19 cellular contexts compared by ENCODE assay signal in the genomic region with DNA sequence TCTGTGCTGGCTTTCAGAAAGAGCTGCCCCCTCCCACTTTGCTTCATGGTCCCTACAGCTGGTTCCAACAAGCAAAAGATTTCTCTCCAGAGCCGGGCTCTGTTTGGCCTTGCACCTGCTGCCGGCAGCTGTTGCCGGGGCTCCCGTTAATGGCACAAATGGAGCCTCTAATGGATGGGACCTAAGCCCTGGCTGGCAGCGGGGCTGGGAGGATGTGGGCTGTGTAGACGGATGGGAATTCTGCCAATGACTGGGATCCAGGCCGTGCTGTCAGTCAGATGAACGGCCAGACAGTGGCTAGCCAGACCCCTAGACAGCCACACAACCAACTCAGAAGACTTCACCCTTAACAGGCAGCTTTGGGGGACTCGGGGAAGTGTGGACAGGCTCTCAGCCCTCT.
A peak's percentile ranks its signal among the peaks of the same experiment; 100 is the strongest.
DNase-seq lines count a peak whose midpoint lies in the region; ATAC-seq and TF ChIP-seq lines count a peak whose summit lies in the region.
"Had no signal": no experiment of that assay in that cellular context is flagged by ENCODE, and none has a peak within 500 bp of the region (broad histone marks: within the 10 kb centered on the region; RNA-seq: fewer than 3 reads in every experiment).

No MANE protein-coding gene starts in this region.

- intact Hi-C loops in CD4-positive, alpha-beta memory T cell (cut with micrococcal nuclease), result no loop called here

- no peaks in the 10 kb centered on the region for H3K36me3 Mint-ChIP-seq in stimulated activated memory B cell treated with anti-CD40 and anti-IgM and Interleukin-4, amounts not matched to agents 10 μg/mL and 1 μg/mL and 100 μg/mL, for 72 hours
- H3K36me3 Mint-ChIP-seq in CD4-positive, alpha-beta memory T cell, result no peaks in the 10 kb centered on the region
- H3K36me3 Mint-ChIP-seq: natural killer cell had no signal

- peaks cover under 1 to 35% of the 10 kb centered on the region in 2 experiments; a peak in 2 of 4 replicates for H3K4me1 ChIP-seq in SK-N-SH (ENCODE audit: control insufficient read depth in 1 of 2, insufficient read depth in 2 of 2, low read depth in 1 of 2, low read length in 1 of 2)
- H3K4me1 ChIP-seq in CD4-positive, alpha-beta memory T cell (ENCODE audit: insufficient read depth, low read length), result no peaks in the 10 kb centered on the region

- no peak overlapping the region for H3K4me3 ChIP-seq in SK-N-SH (ENCODE audit: low read depth in 2 of 2, low read length in 1 of 2)
- H3K4me3 ChIP-seq in CD4-positive, alpha-beta memory T cell (ENCODE audit: low read length in 2 of 2), result no peak overlapping the region
- H3K4me3 ChIP-seq: HAP-1, lung had no signal

- 65% methylated on average over 6 of the region's 9 CpGs for WGBS in SK-N-SH (ENCODE audit: low lambda C conversion rate)

- H3F3A ChIP-seq in SK-N-SH (replicated peaks; ENCODE audit: insufficient read depth), result no peaks in the 10 kb centered on the region

- peak in 1 of 2 experiments; percentile 23; a peak in 1 of 4 replicates for TF ChIP-seq EP300 in SK-N-SH (IDR thresholded peaks at IDR 0.05; ENCODE audit: borderline replicate concordance in 1 of 2, low read depth in 1 of 2, low read length in 1 of 2)

- H4K20me1 ChIP-seq in SK-N-SH (ENCODE audit: insufficient read depth), result no peaks in the 10 kb centered on the region

- peaks cover 8% of the 10 kb centered on the region; the same call in 1 of the 2 replicates for H3K27me3 ChIP-seq in SK-N-SH (ENCODE audit: insufficient read depth)
- no peaks in the 10 kb centered on the region for H3K27me3 ChIP-seq in CD4-positive, alpha-beta memory T cell (ENCODE audit: insufficient read depth, low read length)

- H3K9ac ChIP-seq in SK-N-SH, result no peak overlapping the region

- no peak overlapping the region for H3K27ac Mint-ChIP-seq in stimulated activated memory B cell treated with anti-CD40 and anti-IgM and Interleukin-4, amounts not matched to agents 10 μg/mL and 1 μg/mL and 100 μg/mL, for 72 hours
- no peak overlapping the region for H3K27ac Mint-ChIP-seq in CD4-positive, alpha-beta memory T cell
- H3K27ac Mint-ChIP-seq: activated CD4-positive, alpha-beta memory T cell treated with anti-CD3 and anti-CD28 coated beads, Interleukin-2, amount 10 ng/mL, durations not matched to agents 7 days and 5 days; activated naive CD8-positive, alpha-beta T cell treated with anti-CD3 and anti-CD28 coated beads, Interleukin-2, amount 50 U/mL, for 24 hours; activated T-cell treated with anti-CD3 and anti-CD28 coated beads, Interleukin-2, amount 50 U/mL, for 72 hours; immature natural killer cell; natural killer cell had no signal

- H3K79me2 ChIP-seq in SK-N-SH (ENCODE audit: insufficient read depth), result no peaks in the 10 kb centered on the region

- no peaks in the 10 kb centered on the region for H3K36me3 ChIP-seq in SK-N-SH (replicated peaks in 1 of 2; ENCODE audit: control insufficient read depth in 1 of 2, insufficient read depth in 2 of 2, low read length in 1 of 2)
- H3K36me3 ChIP-seq in CD4-positive, alpha-beta memory T cell (ENCODE audit: insufficient read depth, low read length), result no peaks in the 10 kb centered on the region
- H3K36me3 ChIP-seq: HAP-1, WERI-Rb-1 had no signal

- H3K27ac ChIP-seq in SK-N-SH (ENCODE audit: low read depth in 2 of 2, low read length in 1 of 2), result peak overlapping the region in 1 of 2 experiments; percentile 84; a peak in 2 of 4 replicates
- no peak overlapping the region for H3K27ac ChIP-seq in CD4-positive, alpha-beta memory T cell (ENCODE audit: low read depth, low read length)
- H3K27ac ChIP-seq: WERI-Rb-1 had no signal

- TF ChIP-seq CTCF in SK-N-SH (IDR thresholded peaks at IDR 0.05), result no peak

- H3K27me3 Mint-ChIP-seq in stimulated activated memory B cell treated with anti-CD40 and anti-IgM and Interleukin-4, amounts not matched to agents 10 μg/mL and 1 μg/mL and 100 μg/mL, for 72 hours, result peaks cover 28% of the 10 kb centered on the region
- peaks cover 0 to 10% of the 10 kb centered on the region in 2 donors for H3K27me3 Mint-ChIP-seq in CD4-positive, alpha-beta memory T cell

- CTCF ChIA-PET in SK-N-SH (lab: Yijun Ruan, JAX), result interaction anchor here (3.1 kb wide), 1 partner anchor 11 kb away, joined by 12 read pairs; no protein-coding TSS in a partner anchor
- CTCF ChIA-PET in CD4-positive, alpha-beta memory T cell (lab: Charles Lee; ENCODE audit: partially characterized antibody), result no interaction called here

- no peak; the same call in 2 of the 3 replicates for ATAC-seq in SK-N-SH treated with all-trans-retinoic acid at 6 μM for 48 hours
- ATAC-seq in stimulated activated memory B cell treated with anti-CD40 and anti-IgM and Interleukin-4, amounts not matched to agents 10 μg/mL and 1 μg/mL and 100 μg/mL, for 72 hours, result no peak
- ATAC-seq: activated naive CD8-positive, alpha-beta T cell treated with anti-CD3 and anti-CD28 coated beads, Interleukin-2, amount 50 U/mL, for 24 hours; activated T-cell treated with anti-CD3 and anti-CD28 coated beads, Interleukin-2, amount 50 U/mL, for 72 hours; esophagus mucosa; natural killer cell had no signal

- no peaks in the 10 kb centered on the region for H3K9me3 ChIP-seq in SK-N-SH
- no peaks in the 10 kb centered on the region for H3K9me3 ChIP-seq in CD4-positive, alpha-beta memory T cell (ENCODE audit: control insufficient read depth in 1 of 2, low read length in 2 of 2)
- H3K9me3 ChIP-seq: HAP-1 had no signal

- no peak overlapping the region for H2AFZ ChIP-seq in SK-N-SH (ENCODE audit: low read depth)

- no peak overlapping the region for H3K4me2 ChIP-seq in SK-N-SH

- POLR2A ChIA-PET in SK-N-SH (lab: Yijun Ruan, JAX), result interaction anchor here (0.9 kb wide), 1 partner anchor 9 kb away, joined by 3 read pairs; no protein-coding TSS in a partner anchor
- POLR2A ChIA-PET in CD4-positive, alpha-beta memory T cell (lab: Charles Lee; ENCODE audit: partially characterized antibody), result no interaction called here

- H3K4me1 Mint-ChIP-seq in stimulated activated memory B cell treated with anti-CD40 and anti-IgM and Interleukin-4, amounts not matched to agents 10 μg/mL and 1 μg/mL and 100 μg/mL, for 72 hours, result no peaks in the 10 kb centered on the region
- no peaks in the 10 kb centered on the region for H3K4me1 Mint-ChIP-seq in CD4-positive, alpha-beta memory T cell
- H3K4me1 Mint-ChIP-seq: activated CD4-positive, alpha-beta memory T cell treated with anti-CD3 and anti-CD28 coated beads, Interleukin-2, amount 10 ng/mL, durations not matched to agents 7 days and 5 days; activated naive CD8-positive, alpha-beta T cell treated with anti-CD3 and anti-CD28 coated beads, Interleukin-2, amount 50 U/mL, for 24 hours had no signal

- H3K9me3 Mint-ChIP-seq in stimulated activated memory B cell treated with anti-CD40 and anti-IgM and Interleukin-4, amounts not matched to agents 10 μg/mL and 1 μg/mL and 100 μg/mL, for 72 hours, result no peaks in the 10 kb centered on the region
- H3K9me3 Mint-ChIP-seq in CD4-positive, alpha-beta memory T cell, result no peaks in the 10 kb centered on the region
- H3K9me3 Mint-ChIP-seq: activated CD4-positive, alpha-beta memory T cell treated with anti-CD3 and anti-CD28 coated beads, Interleukin-2, amount 10 ng/mL, durations not matched to agents 7 days and 5 days; activated naive CD8-positive, alpha-beta T cell treated with anti-CD3 and anti-CD28 coated beads, Interleukin-2, amount 50 U/mL, for 24 hours; activated T-cell treated with anti-CD3 and anti-CD28 coated beads, Interleukin-2, amount 50 U/mL, for 72 hours; immature natural killer cell; natural killer cell had no signal

- DNase-seq in SK-N-SH, result peak; percentile 62
- DNase-seq in NCI-H524 (lab: John Stamatoyannopoulos, UW), result peak; percentile 91 to 96
- DNase-seq in globus pallidus (ENCODE audit: low spot score), result peak; percentile 43
- no peak for DNase-seq in activated CD4-positive, CD25-positive, alpha-beta regulatory T cell treated with anti-CD3 and anti-CD28 coated beads, Interleukin-2, amount 50 U/mL, for 72 hours
- DNase-seq in CD4-positive, alpha-beta memory T cell, result no peak
- DNase-seq in stimulated activated CD4-positive, alpha-beta T cell treated with anti-CD3 and anti-CD28 coated beads, Interleukin-2, amount 100 ng/mL, for 24 hours, result no peak
- DNase-seq: activated CD4-positive, alpha-beta memory T cell treated with anti-CD3 and anti-CD28 coated beads, Interleukin-2, amount 10 ng/mL, durations not matched to agents 7 days and 5 days; activated naive CD8-positive, alpha-beta T cell treated with anti-CD3 and anti-CD28 coated beads, Interleukin-2, amount 50 U/mL, for 24 hours; activated T-cell treated with anti-CD3 and anti-CD28 coated beads, Interleukin-2, amount 50 U/mL, for 72 hours; Calu3; immature natural killer cell; natural killer cell; NCI-H526 treated with DMSO at 0.1 percent for 48 hours; WERI-Rb-1 had no signal

- H3K9me2 ChIP-seq in SK-N-SH, result no peaks in the 10 kb centered on the region

- no peak overlapping the region for H3K4me3 Mint-ChIP-seq in stimulated activated memory B cell treated with anti-CD40 and anti-IgM and Interleukin-4, amounts not matched to agents 10 μg/mL and 1 μg/mL and 100 μg/mL, for 72 hours
- no peak overlapping the region for H3K4me3 Mint-ChIP-seq in CD4-positive, alpha-beta memory T cell
- H3K4me3 Mint-ChIP-seq: activated CD4-positive, alpha-beta memory T cell treated with anti-CD3 and anti-CD28 coated beads, Interleukin-2, amount 10 ng/mL, durations not matched to agents 7 days and 5 days; activated naive CD8-positive, alpha-beta T cell treated with anti-CD3 and anti-CD28 coated beads, Interleukin-2, amount 50 U/mL, for 24 hours; activated T-cell treated with anti-CD3 and anti-CD28 coated beads, Interleukin-2, amount 50 U/mL, for 72 hours; immature natural killer cell; natural killer cell had no signal

- no peak; the same call in 1 of the 2 replicates for TF ChIP-seq RAD21 in SK-N-SH (IDR thresholded peaks at IDR 0.05; ENCODE audit: low read length)

TF ChIP-seq in SK-N-SH, 30 proteins besides CTCF, POLR2A, EP300 and RAD21:
- TF ChIP-seq RXRA (IDR thresholded peaks at IDR 0.05; ENCODE audit: borderline replicate concordance, low read depth) (no peak), RCOR1 (IDR thresholded peaks at IDR 0.05; ENCODE audit: low read length) (0 out of 2 replicates have a peak, but pooled peaks have one; percentile 35), CHD2 (IDR thresholded peaks at IDR 0.05; ENCODE audit: low read length, partially characterized antibody) (no peak)

TF ChIP-seq in SK-N-SH treated with all-trans-retinoic acid at 6 μM for 48 hours, 23 proteins besides CTCF, POLR2A, EP300 and RAD21 (continues in another document):
- TF ChIP-seq CSDC2 (CRISPR knock-in tag; IDR thresholded peaks at IDR 0.05), result no peak

Comparison
In these comparisons a context has a peak if more than half of its experiments do, and no peak if none do; other contexts are left out.
1. DNase-seq: peak in SK-N-SH (single experiment), NCI-H524 (2 of 2) and globus pallidus (single experiment); none in activated CD4-positive, CD25-positive, alpha-beta regulatory T cell treated with anti-CD3 and anti-CD28 coated beads, Interleukin-2, amount 50 U/mL, for 72 hours (single experiment), CD4-positive, alpha-beta memory T cell (0 of 5) and stimulated activated CD4-positive, alpha-beta T cell treated with anti-CD3 and anti-CD28 coated beads, Interleukin-2, amount 100 ng/mL, for 24 hours (0 of 2).